In the genomic region with DNA sequence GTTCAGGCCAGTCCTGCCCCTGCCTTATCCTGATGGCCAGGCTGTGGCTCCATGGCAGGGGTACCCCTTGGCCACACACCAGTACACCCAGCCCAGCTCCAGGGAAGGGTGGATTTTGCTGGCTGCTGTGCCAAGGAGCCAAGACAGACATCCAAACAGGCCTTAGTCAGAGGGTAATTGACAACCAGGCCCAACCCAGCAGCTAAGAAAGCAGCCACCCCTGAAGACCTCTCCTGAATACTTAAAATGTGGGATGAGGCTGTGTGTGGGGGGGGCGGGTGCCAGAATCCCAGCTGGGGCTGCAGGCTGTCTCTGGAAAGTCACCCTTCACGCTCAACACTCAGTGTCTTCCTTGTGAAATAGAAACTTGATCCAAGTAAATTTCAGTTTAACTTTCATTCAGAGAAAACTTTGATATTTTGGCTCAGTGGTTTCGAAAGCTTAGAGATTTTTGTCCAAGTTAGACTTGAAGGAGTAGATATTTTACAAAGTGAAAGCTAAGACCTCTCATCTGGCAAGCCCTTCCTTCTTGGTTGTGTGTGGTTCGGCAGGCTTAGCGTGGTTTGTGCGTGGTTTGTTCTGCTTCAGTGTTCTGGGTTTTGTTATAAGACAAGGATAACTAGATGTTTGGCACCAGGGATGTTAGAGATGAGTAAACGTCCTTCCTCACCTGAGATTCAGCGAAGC, we compare ENCODE assay signal across 14 cellular contexts. TPM values are rescaled to one million over a fixed set of nuclear protein-coding genes. Genes with fewer than 3 reads are reported as not detected.
A peak's percentile ranks its signal among the peaks of the same experiment; 100 is the strongest.
DNase-seq lines count a peak whose midpoint lies in the region; ATAC-seq, FAIRE-seq and TF ChIP-seq lines count a peak whose summit lies in the region.
"Had no signal": no experiment of that assay in that cellular context is flagged by ENCODE, and none has a peak within 500 bp of the region (broad histone marks: within the 10 kb centered on the region; RNA-seq: fewer than 3 reads in every experiment).

No MANE protein-coding gene starts in this region.

- intact Hi-C loops in GM12878 (cut with micrococcal nuclease; ENCODE audit: unreplicated experiment) = no loop called here
- intact Hi-C loops in adrenal gland (cut with DNase I) = no loop called here

- H3K4me1 ChIP-seq in GM23248 (ENCODE audit: insufficient read depth) (peaks cover 17% of the 10 kb centered on the region), GM12878 (ENCODE audit: control insufficient read depth, insufficient read depth, low read length) (peaks cover 55% of the 10 kb centered on the region), adrenal gland (replicated peaks in 1 of 2) (peaks cover 18 to 35% of the 10 kb centered on the region in 2 donors)

- TF ChIP-seq POLR2A in GM12878 (IDR thresholded peaks at IDR 0.05; ENCODE audit: low read depth, low read length) = no peak
- no peak for TF ChIP-seq POLR2A in adrenal gland (IDR thresholded peaks at IDR 0.05)

- no peak for TF ChIP-seq CTCF in GM12878 (IDR thresholded peaks at IDR 0.05 in 2 of 3, conservative IDR thresholded peaks at IDR 0.05 in 1 of 3; ENCODE audit: control insufficient read depth in 2 of 3, extremely low read depth in 1 of 3, insufficient read depth in 1 of 3, low read depth in 3 of 3, low read length in 3 of 3)
- no peak for TF ChIP-seq CTCF in adrenal gland (IDR thresholded peaks at IDR 0.05)

- H3K9ac ChIP-seq in GM23248 = no peak overlapping the region
- peak overlapping the region; percentile 20; the same call in 1 of the 2 replicates for H3K9ac ChIP-seq in GM12878 (ENCODE audit: control insufficient read depth, insufficient read depth, low read length)

- H3K27me3 ChIP-seq in GM23248 (replicated peaks; ENCODE audit: insufficient read depth) = peaks cover 17% of the 10 kb centered on the region
- peaks cover 3 to 12% of the 10 kb centered on the region in 2 experiments for H3K27me3 ChIP-seq in GM12878 (replicated peaks in 1 of 2; ENCODE audit: control insufficient read depth in 2 of 2, insufficient read depth in 2 of 2, low read length in 1 of 2)
- peaks cover 7% of the 10 kb centered on the region for H3K27me3 ChIP-seq in adrenal gland

- H3F3A ChIP-seq in GM23248 (ENCODE audit: insufficient read depth) = peaks cover 8% of the 10 kb centered on the region

- SMC1A ChIA-PET in GM12878 (lab: Charles Lee; ENCODE audit: uncharacterized antibody, unreplicated experiment) = interaction anchor here (1.0 to 2.1 kb wide), 8 partner anchors 10 to 230 kb away, joined by 3 to 8 read pairs (median 4); no protein-coding TSS in a partner anchor

- ATAC-seq in GM12878 (peak; percentile 33), naive B cell (ENCODE audit: low read depth in 2 of 2) (peak; percentile 12 to 19), left lobe of liver (no peak)
- ATAC-seq: heart left ventricle; naive thymus-derived CD4-positive, alpha-beta T cell had no signal

- H2AFZ ChIP-seq in GM23248 = no peak overlapping the region
- H2AFZ ChIP-seq in GM12878 (ENCODE audit: control insufficient read depth, low read depth, low read length) = peak overlapping the region; percentile 33

- H3K4me3 Mint-ChIP-seq in naive B cell = peak overlapping the region in 7 of 8 donors; percentile 10 to 75 (median 43)
- H3K4me3 Mint-ChIP-seq: H9 had no signal

- no peaks in the 10 kb centered on the region for H3K36me3 ChIP-seq in GM23248 (ENCODE audit: low read depth)
- no peaks in the 10 kb centered on the region for H3K36me3 ChIP-seq in GM12878 (ENCODE audit: control insufficient read depth in 2 of 2, insufficient read depth in 2 of 2, low read length in 1 of 2)
- no peaks in the 10 kb centered on the region for H3K36me3 ChIP-seq in adrenal gland (replicated peaks in 1 of 2)
- H3K36me3 ChIP-seq: heart left ventricle, SJSA1 had no signal

- H3K4me2 ChIP-seq in GM23248 (ENCODE audit: unreplicated experiment) (peak overlapping the region; percentile 10), GM12878 (ENCODE audit: control insufficient read depth, insufficient read depth) (peak overlapping the region; percentile 88)

- in situ Hi-C loops in GM23248 (cut with MboI) (no loop called here), GM12878 (cut with MboI) (no loop called here)

- H3K27ac Mint-ChIP-seq in naive B cell = peak overlapping the region in 2 of 6 donors; percentile 2 to 71
- H3K27ac Mint-ChIP-seq: naive thymus-derived CD4-positive, alpha-beta T cell had no signal

- BruUV-seq in GM12878 (replicated peaks; lab: Mats Ljungman, UMichigan) = no TSS peak

- peaks cover 0 to 4% (median 0%) of the 10 kb centered on the region in 7 donors for H3K9me3 Mint-ChIP-seq in naive B cell
- H3K9me3 Mint-ChIP-seq: H9 had no signal

- RAD21 ChIA-PET in GM12878 (lab: Charles Lee; ENCODE audit: unreplicated experiment) = interaction anchor here (0.5 to 1.3 kb wide), 6 partner anchors 48 to 259 kb away, joined by 3 to 5 read pairs (median 3); no protein-coding TSS in a partner anchor

- H3K4me3 ChIP-seq in GM23248 (no peak overlapping the region; the same call in 1 of the 2 replicates), GM12878 (peak overlapping the region; percentile 27; the same call in 1 of the 2 replicates), adrenal gland (no peak overlapping the region)
- H3K4me3 ChIP-seq: SJSA1 had no signal

- no peaks in the 10 kb centered on the region for H4K20me1 ChIP-seq in GM23248 (ENCODE audit: insufficient read depth)
- 0 out of 2 replicates have a peak, but pooled peaks cover 4% of the 10 kb centered on the region for H4K20me1 ChIP-seq in GM12878 (ENCODE audit: control insufficient read depth, insufficient read depth)

- H3K4me1 Mint-ChIP-seq in naive B cell = peaks cover 60 to 86% (median 67%) of the 10 kb centered on the region in 3 donors

- WGBS in GM23248 (ENCODE audit: low coverage in 1 of 2, low lambda C conversion rate in 2 of 2, missing lambda C conversion rate in 2 of 2), 2 experiments = 36% methylated on average over 7 to 8 of the region's 8 CpGs
- WGBS in GM12878 (ENCODE audit: insufficient coverage, insufficient replicate concordance, low lambda C conversion rate, missing lambda C conversion rate) = under 1% methylated on average over 8 of the region's 8 CpGs
- 63 to 72% (median 65%) methylated on average over 8 of the region's 8 CpGs for WGBS in adrenal gland, 4 donors

- no peak for TF ChIP-seq EP300 in GM12878 (IDR thresholded peaks at IDR 0.05; ENCODE audit: borderline replicate concordance in 1 of 2, control insufficient read depth in 1 of 2, low read depth in 2 of 2, low read length in 2 of 2)

- no peaks in the 10 kb centered on the region for H3K79me2 ChIP-seq in GM23248 (ENCODE audit: insufficient read depth)
- peaks cover 2% of the 10 kb centered on the region; the same call in 1 of the 2 replicates for H3K79me2 ChIP-seq in GM12878 (ENCODE audit: control insufficient read depth, insufficient read depth, low read length)

- peak; percentile 65 for FAIRE-seq in GM12878 (lab: Jason Lieb, UNC)

- no peaks in the 10 kb centered on the region for H3K9me2 ChIP-seq in GM23248 (ENCODE audit: insufficient read depth)

- CTCF ChIA-PET in GM12878 (lab: Yijun Ruan, JAX) = interaction anchor here (0.6 to 1.5 kb wide), 7 partner anchors 10 to 229 kb away, joined by 3 to 5 read pairs (median 3); no protein-coding TSS in a partner anchor

- H3K36me3 Mint-ChIP-seq in naive B cell = no peaks in the 10 kb centered on the region

- H3K27ac ChIP-seq in GM23248 = no peak overlapping the region
- no peak overlapping the region; the same call in 1 of the 2 replicates for H3K27ac ChIP-seq in GM12878 (ENCODE audit: control insufficient read depth, insufficient read depth)
- H3K27ac ChIP-seq in adrenal gland = peak overlapping the region in 1 of 5 donors; percentile 40
- H3K27ac ChIP-seq: SJSA1 had no signal

- H3K9me3 ChIP-seq in GM23248 (ENCODE audit: low read depth) (no peaks in the 10 kb centered on the region), GM12878 (replicated peaks; ENCODE audit: control insufficient read depth, insufficient read depth, low read length) (no peaks in the 10 kb centered on the region; the same call in 2 of the 3 replicates), adrenal gland (replicated peaks in 1 of 3) (no peaks in the 10 kb centered on the region)
- H3K9me3 ChIP-seq: heart left ventricle, SJSA1 had no signal

- DNase-seq in Ammon's horn (ENCODE audit: low spot score) = peak; percentile 69
- no peak for DNase-seq in GM23248
- DNase-seq in GM12878 (ENCODE audit: low read depth, low spot score) = peak; percentile 42
- DNase-seq in naive B cell = no peak
- no peak for DNase-seq in activated gamma-delta T cell (lab: John Stamatoyannopoulos, UW)
- DNase-seq in left lobe of liver (ENCODE audit: low spot score) = no peak
- no peak for DNase-seq in adrenal gland
- no peak for DNase-seq in NCI-H2081 (lab: John Stamatoyannopoulos, UW)
- DNase-seq: DMS153; H9; naive thymus-derived CD4-positive, alpha-beta T cell; trophoblast cell had no signal

- no peak for TF ChIP-seq RAD21 in GM12878 (IDR thresholded peaks at IDR 0.05; ENCODE audit: insufficient read depth, low read depth, low read length)

- peaks cover 33 to 47% (median 44%) of the 10 kb centered on the region in 3 donors for H3K27me3 Mint-ChIP-seq in naive B cell

- POLR2A ChIA-PET in GM12878 (lab: Charles Lee) = interaction anchor here (0.9 to 1.7 kb wide), 4 partner anchors 10 to 235 kb away, joined by 3 to 6 read pairs (median 4); no protein-coding TSS in a partner anchor

RNA-seq across cellular contexts. Expression of a gene that starts 5.1 kb away (rescaled TPM):
- 0.22 and 1.0 TPM in 2 replicates for total RNA-seq in GM23248 (2014; rRNA removed; shearing (Covaris generic))
- polyA plus RNA-seq in GM23248 (2016; fragmentation: Nextera tagmentation; extraction: Ambion mirVana) (0.51 and 0.98 TPM in 2 replicates), GM12878 (2011; rRNA removed) (18.9 and 23.5 TPM in 2 replicates), GM12878 (2014; fragmentation: Illumina TruSeq; extraction: Trizol) (7.7 and 11.8 TPM in 2 replicates), GM12878 (2014; fragmentation: Nextera tagmentation; extraction: Ambion mirVana) (1 to 10 TPM; 1.8 to 2.6 TPM), GM12878 (2014; rRNA removed) (15.7 and 19.8 TPM in 2 replicates), GM12878 (2016; fragmentation: Nextera tagmentation; extraction: Ambion mirVana) (1 to 10 TPM; 3.8 to 7.0 TPM), naive B cell (ENCODE audit: low read depth in 6 of 6) (under 1 TPM in 5 of 6 donors, not detected in 1; 0.38 to 0.76 (median 0.59) TPM), adrenal gland (10 to 100 TPM in 2 of 3 donors, 1 to 10 TPM in 1; 4.2 to 22.9 (median 11.8) TPM)
- 83.0 and 91.1 TPM in 2 replicates for total RNA-seq in GM12878 (2013; cell fraction: nucleolus; rRNA removed)
- total RNA-seq in GM12878 (2014; rRNA removed) (9.9 and 10.7 TPM in 2 replicates), GM12878 (2014; rRNA removed; fragmentation: Illumina TruSeq; extraction: Trizol) (6.4 and 7.1 TPM in 2 replicates), GM12878 (2021) (11.4 and 15.6 TPM in 2 replicates), left lobe of liver (1.9 TPM), adrenal gland (10 to 100 TPM in 6 of 8 donors, 1 to 10 TPM in 2; 5.4 to 33.6 (median 13.4) TPM)
- 6.3 TPM for polyA plus RNA-seq in GM12878 (2011; ENCODE audit: low read depth)
- polyA plus RNA-seq in GM12878 (2011; cell fraction: cytosol; rRNA removed) = 13.4 and 15.6 TPM in 2 replicates
- 121 and 135 TPM in 2 replicates for polyA plus RNA-seq in GM12878 (2011; cell fraction: nucleus; rRNA removed)
- polyA plus RNA-seq in GM12878 (2012) = 5.7 and 13.3 TPM in 2 replicates
- 9.6 and 21.2 TPM in 2 replicates for polyA minus RNA-seq in GM12878 (2011; rRNA and poly(A)+ RNA removed)
- polyA minus RNA-seq in GM12878 (2011; cell fraction: cytosol; rRNA and poly(A)+ RNA removed) = 4.7 and 7.6 TPM in 2 replicates
- polyA minus RNA-seq in GM12878 (2011; cell fraction: nucleus; rRNA and poly(A)+ RNA removed) = 34.9 and 47.5 TPM in 2 replicates

Comparison
In these comparisons a context has a peak if more than half of its experiments do, and no peak if none do; other contexts are left out.
1. DNase-seq: peak in Ammon's horn (single experiment) and GM12878 (single experiment); none in GM23248 (single experiment), naive B cell (single experiment), activated gamma-delta T cell (single experiment), left lobe of liver (single experiment), adrenal gland (0 of 7) and NCI-H2081 (0 of 2).